Comparison of ENCODE assay signal across 16 cellular contexts in genomic region chr7:35652124-35652523, GRCh38. TPM values are rescaled to one million over a fixed set of nuclear protein-coding genes. Genes with fewer than 3 reads are reported as not detected.
A peak's percentile ranks its signal among the peaks of the same experiment; 100 is the strongest.
DNase-seq lines count a peak whose midpoint lies in the region; ATAC-seq, FAIRE-seq and TF ChIP-seq lines count a peak whose summit lies in the region.
"Had no signal": no experiment of that assay in that cellular context is flagged by ENCODE, and none has a peak within 500 bp of the region (broad histone marks: within the 10 kb centered on the region; RNA-seq: fewer than 3 reads in every experiment).

No MANE protein-coding gene starts in this region.

- TF ChIP-seq CTCF in nephron progenitor cell (IDR thresholded peaks at IDR 0.05): no peak

- no peak overlapping the region for H2AK5ac ChIP-seq in mesenchymal stem cell (ENCODE audit: low read length, severe bottlenecking)

- H3K36me3 ChIP-seq in CD4-positive, alpha-beta memory T cell (ENCODE audit: insufficient read depth, low read length): no peaks in the 10 kb centered on the region
- H3K36me3 ChIP-seq in mesenchymal stem cell (ENCODE audit: control insufficient read depth in 1 of 2, insufficient read depth in 2 of 2, low read depth in 1 of 2, low read length in 2 of 2): peaks cover 11 to 50% of the 10 kb centered on the region in 2 experiments
- H3K36me3 ChIP-seq: prostate gland had no signal

- H3K27me3 Mint-ChIP-seq in CD4-positive, alpha-beta memory T cell: no peaks in the 10 kb centered on the region
- no peaks in the 10 kb centered on the region for H3K27me3 Mint-ChIP-seq in activated CD8-positive, alpha-beta T cell treated with anti-CD3 and anti-CD28 coated beads, Interleukin-2, amount 10 ng/mL, durations not matched to agents 7 days and 5 days (ENCODE audit: low read depth)
- H3K27me3 Mint-ChIP-seq in nephron progenitor cell (ENCODE audit: low read depth, poor library complexity): no peaks in the 10 kb centered on the region

- no peak overlapping the region for H3K14ac ChIP-seq in mesenchymal stem cell (ENCODE audit: low read length in 2 of 2)

- H4K91ac ChIP-seq in mesenchymal stem cell (ENCODE audit: low read length): no peak overlapping the region

- no peaks in the 10 kb centered on the region for H3K27me3 ChIP-seq in CD4-positive, alpha-beta memory T cell (ENCODE audit: insufficient read depth, low read length)
- no peaks in the 10 kb centered on the region for H3K27me3 ChIP-seq in mesenchymal stem cell (ENCODE audit: control insufficient read depth in 1 of 2, insufficient read depth in 1 of 2, low read length in 2 of 2)
- H3K27me3 ChIP-seq: BLaER1 had no signal

- H3K18ac ChIP-seq in mesenchymal stem cell (ENCODE audit: low read depth in 1 of 2, low read length in 2 of 2): no peak overlapping the region

- ATAC-seq in activated CD8-positive, alpha-beta T cell treated with anti-CD3 and anti-CD28 coated beads, Interleukin-2, amount 10 ng/mL, durations not matched to agents 7 days and 5 days: peak; percentile 63
- ATAC-seq: left colon had no signal

- H3K4me1 Mint-ChIP-seq in CD4-positive, alpha-beta memory T cell: peaks cover 54 to 93% (median 79%) of the 10 kb centered on the region in 4 donors
- peaks cover 49% of the 10 kb centered on the region for H3K4me1 Mint-ChIP-seq in activated CD8-positive, alpha-beta T cell treated with anti-CD3 and anti-CD28 coated beads, Interleukin-2, amount 10 ng/mL, durations not matched to agents 7 days and 5 days (ENCODE audit: low read depth)
- H3K4me1 Mint-ChIP-seq in nephron progenitor cell: peaks cover 5% of the 10 kb centered on the region

- H3K4ac ChIP-seq in mesenchymal stem cell (ENCODE audit: low read depth in 1 of 2, low read length in 2 of 2): no peak overlapping the region

- H3K9me3 Mint-ChIP-seq in CD4-positive, alpha-beta memory T cell: peaks cover 0 to 20% (median 14%) of the 10 kb centered on the region in 8 donors
- H3K9me3 Mint-ChIP-seq in activated CD8-positive, alpha-beta T cell treated with anti-CD3 and anti-CD28 coated beads, Interleukin-2, amount 10 ng/mL, durations not matched to agents 7 days and 5 days (ENCODE audit: insufficient read depth): peaks cover 4% of the 10 kb centered on the region
- peaks cover 66% of the 10 kb centered on the region for H3K9me3 Mint-ChIP-seq in nephron progenitor cell

- CTCF ChIA-PET in CD4-positive, alpha-beta memory T cell (lab: Charles Lee; ENCODE audit: partially characterized antibody): no interaction called here
- CTCF ChIA-PET in activated CD8-positive, alpha-beta T cell treated with anti-CD3 and anti-CD28 coated beads, Interleukin-2, amount 10 ng/mL, durations not matched to agents 7 days and 5 days (lab: Charles Lee): no interaction called here

- peaks cover 73% of the 10 kb centered on the region for H3K4me1 ChIP-seq in CD4-positive, alpha-beta memory T cell (ENCODE audit: insufficient read depth, low read length)
- H3K4me1 ChIP-seq in mesenchymal stem cell (ENCODE audit: control insufficient read depth, insufficient read depth, low read depth, low read length): no peaks in the 10 kb centered on the region
- H3K4me1 ChIP-seq: prostate gland had no signal

- no peak overlapping the region for H2BK5ac ChIP-seq in mesenchymal stem cell (ENCODE audit: low read depth, low read length, poor library complexity, severe bottlenecking)

- peak overlapping the region; percentile 14 to 77 (median 70) for H3K4me3 Mint-ChIP-seq in CD4-positive, alpha-beta memory T cell
- peak overlapping the region; percentile 31 for H3K4me3 Mint-ChIP-seq in activated CD8-positive, alpha-beta T cell treated with anti-CD3 and anti-CD28 coated beads, Interleukin-2, amount 10 ng/mL, durations not matched to agents 7 days and 5 days
- no peak overlapping the region for H3K4me3 Mint-ChIP-seq in nephron progenitor cell
- H3K4me3 Mint-ChIP-seq: endodermal cell had no signal

- 94% methylated on average over 5 of the region's 5 CpGs for WGBS in mesenchymal stem cell

- H2BK12ac ChIP-seq in mesenchymal stem cell (ENCODE audit: low read length in 2 of 2): no peak overlapping the region

- H3K36me3 Mint-ChIP-seq in CD4-positive, alpha-beta memory T cell: peaks cover 64 to 74% of the 10 kb centered on the region in 2 donors
- peaks cover 73% of the 10 kb centered on the region for H3K36me3 Mint-ChIP-seq in activated CD8-positive, alpha-beta T cell treated with anti-CD3 and anti-CD28 coated beads, Interleukin-2, amount 10 ng/mL, durations not matched to agents 7 days and 5 days (ENCODE audit: low read depth)
- H3K36me3 Mint-ChIP-seq in nephron progenitor cell (ENCODE audit: low read depth): peaks cover 90% of the 10 kb centered on the region

- POLR2A ChIA-PET in CD4-positive, alpha-beta memory T cell (lab: Charles Lee; ENCODE audit: partially characterized antibody): no interaction called here
- POLR2A ChIA-PET in activated CD8-positive, alpha-beta T cell treated with anti-CD3 and anti-CD28 coated beads, Interleukin-2, amount 10 ng/mL, durations not matched to agents 7 days and 5 days (lab: Charles Lee): no interaction called here

- no peak overlapping the region for H3K23ac ChIP-seq in mesenchymal stem cell (ENCODE audit: low read length in 2 of 2)

- peaks cover 32% of the 10 kb centered on the region for H3K79me1 ChIP-seq in mesenchymal stem cell (replicated peaks; ENCODE audit: low read length, poor library complexity, severe bottlenecking)

- peak overlapping the region; percentile 5 for H2BK120ac ChIP-seq in mesenchymal stem cell (ENCODE audit: low read depth, low read length)

- intact Hi-C loops in CD4-positive, alpha-beta memory T cell (cut with micrococcal nuclease): no loop called here

- H3K9ac ChIP-seq in mesenchymal stem cell (ENCODE audit: low read length): no peak overlapping the region
- H3K9ac ChIP-seq: BLaER1 had no signal

- DNase-seq in CD4-positive, alpha-beta memory T cell: peak in 3 of 5 donors; percentile 30 to 46 (median 37)
- DNase-seq in GM18507 (ENCODE audit: extremely low spot score, insufficient read length, low read depth) (no peak), mesenchymal stem cell (no peak), NCI-H1417 (lab: John Stamatoyannopoulos, UW) (no peak), HPDE6-E6E7 (ENCODE audit: extremely low spot score) (no peak), nephron progenitor cell (no peak)
- DNase-seq in activated CD8-positive, alpha-beta T cell treated with anti-CD3 and anti-CD28 coated beads, Interleukin-2, amount 10 ng/mL, durations not matched to agents 7 days and 5 days: peak; percentile 55
- DNase-seq: endodermal cell, GOT3, hypothalamus, left colon, NCI-H1694 treated with DMSO at 0.1 percent for 48 hours, SIG-M5, T-helper 9 cell had no signal

- H3K27ac Mint-ChIP-seq in CD4-positive, alpha-beta memory T cell: peak overlapping the region in 6 of 7 donors; percentile 15 to 94 (median 70)
- peak overlapping the region; percentile 91 for H3K27ac Mint-ChIP-seq in activated CD8-positive, alpha-beta T cell treated with anti-CD3 and anti-CD28 coated beads, Interleukin-2, amount 10 ng/mL, durations not matched to agents 7 days and 5 days
- no peak overlapping the region for H3K27ac Mint-ChIP-seq in nephron progenitor cell
- H3K27ac Mint-ChIP-seq: endodermal cell had no signal

- no peak overlapping the region for H4K8ac ChIP-seq in mesenchymal stem cell (ENCODE audit: low read length)

- H3K4me3 ChIP-seq in CD4-positive, alpha-beta memory T cell (ENCODE audit: low read length in 2 of 2): no peak overlapping the region
- no peak overlapping the region for H3K4me3 ChIP-seq in mesenchymal stem cell (ENCODE audit: insufficient read depth in 1 of 2, low read depth in 1 of 2, low read length in 2 of 2)
- H3K4me3 ChIP-seq: BLaER1, prostate gland had no signal

- no peak overlapping the region for H3K4me2 ChIP-seq in mesenchymal stem cell (ENCODE audit: low read length, poor library complexity, severe bottlenecking)
- H3K4me2 ChIP-seq: BLaER1 had no signal

- no peak overlapping the region for H2BK15ac ChIP-seq in mesenchymal stem cell (ENCODE audit: low read depth, poor library complexity, severe bottlenecking)

- no peak overlapping the region for H3K27ac ChIP-seq in CD4-positive, alpha-beta memory T cell (ENCODE audit: low read depth, low read length)
- no peak overlapping the region for H3K27ac ChIP-seq in mesenchymal stem cell (ENCODE audit: low read length, poor library complexity, severe bottlenecking)
- H3K27ac ChIP-seq: BLaER1, prostate gland had no signal

- H2AFZ ChIP-seq in mesenchymal stem cell (ENCODE audit: low read depth, low read length): no peak overlapping the region

- peak; percentile 51 for FAIRE-seq in GM18507 (lab: Jason Lieb, UNC)

- no peaks in the 10 kb centered on the region for H3K9me3 ChIP-seq in CD4-positive, alpha-beta memory T cell (ENCODE audit: control insufficient read depth in 1 of 2, low read length in 2 of 2)
- H3K9me3 ChIP-seq in mesenchymal stem cell (ENCODE audit: control insufficient read depth, low read length): peaks cover 3% of the 10 kb centered on the region
- H3K9me3 ChIP-seq: prostate gland had no signal

RNA-seq across cellular contexts. Expression of gene HERPUD2, which starts 42.8 kb away (rescaled TPM):
- total RNA-seq in CD4-positive, alpha-beta memory T cell: 10 to 100 TPM; 67.3 to 71.8 TPM
- polyA plus RNA-seq in CD4-positive, alpha-beta memory T cell: 10 to 100 TPM; 89.2 to 99.2 TPM
- 10 to 100 TPM; 30.4 to 31.3 TPM for total RNA-seq in activated CD8-positive, alpha-beta T cell treated with anti-CD3 and anti-CD28 coated beads, Interleukin-2, amount 10 ng/mL, durations not matched to agents 7 days and 5 days
- polyA plus RNA-seq in mesenchymal stem cell (2013, experiment 1 of 2): 35.5 TPM
- polyA plus RNA-seq in mesenchymal stem cell (2013, experiment 2 of 2): 34.4 TPM

Comparison
In these comparisons a context has a peak if more than half of its experiments do, and no peak if none do; other contexts are left out.
1. DNase-seq: peak in CD4-positive, alpha-beta memory T cell (3 of 5) and activated CD8-positive, alpha-beta T cell treated with anti-CD3 and anti-CD28 coated beads, Interleukin-2, amount 10 ng/mL, durations not matched to agents 7 days and 5 days (single experiment); none in GM18507 (single experiment), mesenchymal stem cell (single experiment), NCI-H1417 (0 of 3), HPDE6-E6E7 (single experiment) and nephron progenitor cell (single experiment).